In the genomic region with DNA sequence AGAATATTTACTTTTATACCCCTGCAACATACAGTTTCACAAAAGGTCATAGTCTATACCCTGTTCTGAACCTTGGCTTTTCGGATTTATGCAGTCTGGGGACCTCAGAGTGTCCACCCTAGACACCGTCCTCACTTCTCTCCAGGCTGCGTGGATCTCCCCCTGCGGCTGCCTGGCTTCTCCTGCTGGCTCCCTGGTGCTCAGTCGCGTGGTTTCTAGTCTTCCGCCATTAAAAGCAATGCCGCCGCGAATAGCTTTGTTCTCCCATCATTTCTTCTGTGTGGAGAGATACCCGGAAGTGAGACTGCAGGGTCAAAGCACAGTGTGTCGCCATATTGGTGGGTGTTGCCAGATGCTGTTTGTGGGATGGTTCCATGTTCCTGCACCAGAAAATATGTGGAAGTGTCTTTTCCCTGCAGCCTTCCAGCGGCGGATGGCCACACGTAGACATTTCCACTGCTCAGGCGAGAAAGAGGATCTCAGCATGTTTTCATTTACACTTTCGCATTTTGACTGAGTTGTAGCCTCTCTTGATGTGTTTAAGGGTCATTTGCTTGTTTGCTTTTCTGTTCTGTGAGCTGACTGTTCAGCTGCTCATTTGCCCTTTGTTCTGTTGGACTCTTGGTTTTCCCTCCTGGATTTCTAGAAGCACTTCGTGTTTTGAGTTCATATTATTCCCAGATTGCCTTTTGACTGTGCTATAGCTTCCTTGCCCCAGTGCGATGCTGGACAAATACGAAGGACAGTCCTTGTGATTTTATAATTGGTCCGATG, we compare ENCODE assay signal across 1 cellular context.
TF ChIP-seq lines count a peak whose summit lies in the region.

No MANE protein-coding gene starts in this region.

TF ChIP-seq in liver, 16 proteins besides CTCF, POLR2A, EP300 and RAD21 (continued from another document):
- TF ChIP-seq, protein P1, sequence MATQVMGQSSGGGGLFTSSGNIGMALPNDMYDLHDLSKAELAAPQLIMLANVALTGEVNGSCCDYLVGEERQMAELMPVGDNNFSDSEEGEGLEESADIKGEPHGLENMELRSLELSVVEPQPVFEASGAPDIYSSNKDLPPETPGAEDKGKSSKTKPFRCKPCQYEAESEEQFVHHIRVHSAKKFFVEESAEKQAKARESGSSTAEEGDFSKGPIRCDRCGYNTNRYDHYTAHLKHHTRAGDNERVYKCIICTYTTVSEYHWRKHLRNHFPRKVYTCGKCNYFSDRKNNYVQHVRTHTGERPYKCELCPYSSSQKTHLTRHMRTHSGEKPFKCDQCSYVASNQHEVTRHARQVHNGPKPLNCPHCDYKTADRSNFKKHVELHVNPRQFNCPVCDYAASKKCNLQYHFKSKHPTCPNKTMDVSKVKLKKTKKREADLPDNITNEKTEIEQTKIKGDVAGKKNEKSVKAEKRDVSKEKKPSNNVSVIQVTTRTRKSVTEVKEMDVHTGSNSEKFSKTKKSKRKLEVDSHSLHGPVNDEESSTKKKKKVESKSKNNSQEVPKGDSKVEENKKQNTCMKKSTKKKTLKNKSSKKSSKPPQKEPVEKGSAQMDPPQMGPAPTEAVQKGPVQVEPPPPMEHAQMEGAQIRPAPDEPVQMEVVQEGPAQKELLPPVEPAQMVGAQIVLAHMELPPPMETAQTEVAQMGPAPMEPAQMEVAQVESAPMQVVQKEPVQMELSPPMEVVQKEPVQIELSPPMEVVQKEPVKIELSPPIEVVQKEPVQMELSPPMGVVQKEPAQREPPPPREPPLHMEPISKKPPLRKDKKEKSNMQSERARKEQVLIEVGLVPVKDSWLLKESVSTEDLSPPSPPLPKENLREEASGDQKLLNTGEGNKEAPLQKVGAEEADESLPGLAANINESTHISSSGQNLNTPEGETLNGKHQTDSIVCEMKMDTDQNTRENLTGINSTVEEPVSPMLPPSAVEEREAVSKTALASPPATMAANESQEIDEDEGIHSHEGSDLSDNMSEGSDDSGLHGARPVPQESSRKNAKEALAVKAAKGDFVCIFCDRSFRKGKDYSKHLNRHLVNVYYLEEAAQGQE (IDR thresholded peaks at IDR 0.05): peak; percentile 62
- TF ChIP-seq JUND (IDR thresholded peaks at IDR 0.05) (peak in 1 of 2 donors; percentile 55), HNF4G (IDR thresholded peaks at IDR 0.05) (peak; percentile 65), YY1 (IDR thresholded peaks at IDR 0.05) (peak; percentile 86), FOXA1 (IDR thresholded peaks at IDR 0.05) (peak; percentile 29), RXRA (IDR thresholded peaks at IDR 0.05) (peak; percentile 60 to 70), ZBTB33 (IDR thresholded peaks at IDR 0.05) (peak; percentile 33)
- TF ChIP-seq, protein P2, sequence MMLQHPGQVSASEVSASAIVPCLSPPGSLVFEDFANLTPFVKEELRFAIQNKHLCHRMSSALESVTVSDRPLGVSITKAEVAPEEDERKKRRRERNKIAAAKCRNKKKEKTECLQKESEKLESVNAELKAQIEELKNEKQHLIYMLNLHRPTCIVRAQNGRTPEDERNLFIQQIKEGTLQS (IDR thresholded peaks at IDR 0.05): no peak
